12 cellular contexts compared by ENCODE assay signal in the genomic region with DNA sequence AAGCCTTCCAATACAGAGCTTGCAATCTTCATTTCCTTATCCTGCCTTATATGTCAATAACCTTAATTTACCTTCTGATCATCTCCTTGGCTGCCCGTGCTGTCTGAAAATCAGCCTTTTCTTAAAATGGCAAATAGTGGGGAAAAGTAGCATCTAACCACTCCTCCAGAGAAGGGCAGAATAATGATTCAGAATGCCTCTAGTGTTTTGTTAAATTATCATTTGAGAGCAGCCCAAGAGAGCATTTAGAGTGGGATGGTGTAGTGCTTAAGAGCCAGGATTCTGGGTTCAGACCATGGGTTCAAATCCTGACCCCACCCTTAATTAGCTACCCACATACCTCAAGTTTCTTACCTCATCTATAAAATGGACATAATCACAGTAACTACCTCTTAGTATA. TPM values are rescaled to one million over a fixed set of nuclear protein-coding genes. Genes with fewer than 3 reads are reported as not detected.
DNase-seq lines count a peak whose midpoint lies in the region; ATAC-seq and TF ChIP-seq lines count a peak whose summit lies in the region.
"Had no signal": no experiment of that assay in that cellular context is flagged by ENCODE, and none has a peak within 500 bp of the region (broad histone marks: within the 10 kb centered on the region; RNA-seq: fewer than 3 reads in every experiment).

No MANE protein-coding gene starts in this region.

- POLR2A ChIA-PET in naive thymus-derived CD8-positive, alpha-beta T cell (lab: Charles Lee): interaction anchor here (0.7 to 1.3 kb wide), 5 partner anchors 8 to 108 kb away, joined by 3 to 9 read pairs (median 4); a partner anchor contains a TSS

- peak overlapping the region; percentile 44 to 92 (median 76) for H3K27ac Mint-ChIP-seq in brain
- H3K27ac Mint-ChIP-seq in naive thymus-derived CD8-positive, alpha-beta T cell: peak overlapping the region; percentile 7 to 89 (median 69)

- H3K36me3 Mint-ChIP-seq in brain: no peaks in the 10 kb centered on the region
- H3K36me3 Mint-ChIP-seq in naive thymus-derived CD8-positive, alpha-beta T cell: no peaks in the 10 kb centered on the region

- TF ChIP-seq POLR2A in uterus (IDR thresholded peaks at IDR 0.05): no peak

- H3K4me3 ChIP-seq in right atrium auricular region: peak overlapping the region in 1 of 2 donors; percentile 9
- no peak overlapping the region for H3K4me3 ChIP-seq in uterus

- H3K27ac ChIP-seq in right atrium auricular region: peak overlapping the region; percentile 34 to 44
- peak overlapping the region; percentile 3 to 61 for H3K27ac ChIP-seq in uterus
- H3K27ac ChIP-seq: C4-2B, KMS-11 had no signal

- ATAC-seq in Right ventricle myocardium superior (ENCODE audit: poor library complexity) (no peak), GM21528 (IDR thresholded peaks at IDR 0.05; ENCODE audit: low FRiP score, unreplicated experiment) (no peak)
- ATAC-seq in naive thymus-derived CD8-positive, alpha-beta T cell: peak in 1 of 2 donors; percentile 15

- H3K27me3 Mint-ChIP-seq in brain: no peaks in the 10 kb centered on the region
- no peaks in the 10 kb centered on the region for H3K27me3 Mint-ChIP-seq in naive thymus-derived CD8-positive, alpha-beta T cell

- peak overlapping the region in 4 of 5 experiments; percentile 42 to 68 (median 58) for H3K4me3 Mint-ChIP-seq in brain
- H3K4me3 Mint-ChIP-seq in naive thymus-derived CD8-positive, alpha-beta T cell: peak overlapping the region in 9 of 10 donors; percentile 26 to 79 (median 70)

- no peak for TF ChIP-seq CTCF in right atrium auricular region (IDR thresholded peaks at IDR 0.05)
- no peak for TF ChIP-seq CTCF in brain (conservative IDR thresholded peaks at IDR 0.05)
- no peak for TF ChIP-seq CTCF in uterus (IDR thresholded peaks at IDR 0.05)

- no peaks in the 10 kb centered on the region for H3K27me3 ChIP-seq in right atrium auricular region
- H3K27me3 ChIP-seq in uterus: no peaks in the 10 kb centered on the region

- H3K9me3 Mint-ChIP-seq in brain: no peaks in the 10 kb centered on the region
- no peaks in the 10 kb centered on the region for H3K9me3 Mint-ChIP-seq in naive thymus-derived CD8-positive, alpha-beta T cell

- H3K36me3 ChIP-seq in right atrium auricular region: no peaks in the 10 kb centered on the region
- H3K36me3 ChIP-seq in uterus: no peaks in the 10 kb centered on the region

- H3K4me1 ChIP-seq in right atrium auricular region (peaks cover 0 to 25% of the 10 kb centered on the region in 2 donors), uterus (no peaks in the 10 kb centered on the region)

- H3K9me3 ChIP-seq in right atrium auricular region (no peaks in the 10 kb centered on the region), uterus (no peaks in the 10 kb centered on the region)

- DNase-seq in right atrium auricular region (ENCODE audit: low spot score) (no peak), Right ventricle myocardium superior (no peak), uterus (no peak), cerebellar nuclear complex (lab: John Stamatoyannopoulos, UW) (no peak)
- DNase-seq in naive thymus-derived CD8-positive, alpha-beta T cell: no peak
- no peak for DNase-seq in stimulated activated CD4-positive, alpha-beta T cell treated with anti-CD3 and anti-CD28 coated beads, Interleukin-4, amount 100 ng/mL, for 1 hour

- intact Hi-C loops in Right ventricle myocardium superior (cut with DNase I): loop anchor here (10.0 kb wide), 1 partner anchor 105 kb away; a partner anchor contains a TSS
- intact Hi-C loops in uterus (cut with DNase I; ENCODE audit: low total_unique reads): no loop called here

- H3K4me1 Mint-ChIP-seq in brain: peaks cover 53% of the 10 kb centered on the region
- peaks cover 21 to 38% (median 36%) of the 10 kb centered on the region in 4 donors for H3K4me1 Mint-ChIP-seq in naive thymus-derived CD8-positive, alpha-beta T cell

RNA-seq across cellular contexts. Expression of a gene that starts 4.6 kb away (rescaled TPM):
- 10 to 100 TPM in 1 of 2 donors, 1 to 10 TPM in 1; 7.8 to 12.3 TPM for total RNA-seq in right atrium auricular region
- total RNA-seq in Right ventricle myocardium superior: 16.1 TPM
- polyA plus RNA-seq in brain (ENCODE audit: insufficient read depth, low read depth, low replicate concordance): 2.3 TPM
- total RNA-seq in naive thymus-derived CD8-positive, alpha-beta T cell: 1 to 10 TPM in 1 of 2 experiments, under 1 TPM in 1; 0.29 to 1.2 TPM
- under 1 TPM in 1 of 3 donors, not detected in 2; 0.60 TPM for polyA plus RNA-seq in naive thymus-derived CD8-positive, alpha-beta T cell
- total RNA-seq in uterus: 10 to 100 TPM in 1 of 4 donors, 1 to 10 TPM in 1, not detected in 2; 2.2 to 11.1 TPM

RNA-seq across cellular contexts. Expression of a gene that starts 8.0 kb away (rescaled TPM):
- 1 to 10 TPM; 5.2 to 7.6 TPM for total RNA-seq in right atrium auricular region
- 11.1 TPM for total RNA-seq in Right ventricle myocardium superior
- 37.1 TPM for polyA plus RNA-seq in brain (ENCODE audit: insufficient read depth, low read depth, low replicate concordance)
- total RNA-seq in naive thymus-derived CD8-positive, alpha-beta T cell: 10 to 100 TPM; 64.9 to 68.2 TPM
- polyA plus RNA-seq in naive thymus-derived CD8-positive, alpha-beta T cell: 10 to 100 TPM; 12.1 to 22.0 (median 14.6) TPM
- total RNA-seq in uterus: 10 to 100 TPM in 3 of 4 donors, 1 to 10 TPM in 1; 4.1 to 32.2 (median 24.5) TPM

RNA-seq across cellular contexts. Expression of a gene that starts 16.9 kb away (rescaled TPM):
- total RNA-seq in right atrium auricular region (100 to 1,000 TPM; 169 to 270 TPM), Right ventricle myocardium superior (276 TPM), uterus (100 to 1,000 TPM in 1 of 4 donors, 10 to 100 TPM in 3; 58.2 to 173 (median 86.9) TPM)
- 82.8 TPM for polyA plus RNA-seq in brain (ENCODE audit: insufficient read depth, low read depth, low replicate concordance)
- total RNA-seq in naive thymus-derived CD8-positive, alpha-beta T cell: 100 to 1,000 TPM; 278 to 283 TPM
- 100 to 1,000 TPM; 310 to 355 (median 330) TPM for polyA plus RNA-seq in naive thymus-derived CD8-positive, alpha-beta T cell

RNA-seq across cellular contexts. Expression of a gene that starts 35.8 kb away (rescaled TPM):
- not detected for total RNA-seq in right atrium auricular region
- 0.08 TPM for total RNA-seq in Right ventricle myocardium superior
- polyA plus RNA-seq in brain (ENCODE audit: insufficient read depth, low read depth, low replicate concordance): not detected
- total RNA-seq in naive thymus-derived CD8-positive, alpha-beta T cell: not detected
- not detected for polyA plus RNA-seq in naive thymus-derived CD8-positive, alpha-beta T cell
- total RNA-seq in uterus: under 1 TPM in 2 of 4 donors, not detected in 2; 0.21 to 0.30 TPM

RNA-seq across cellular contexts. Expression of a gene that starts 58.3 kb away (rescaled TPM):
- total RNA-seq in right atrium auricular region (not detected), Right ventricle myocardium superior (not detected), uterus (not detected)
- not detected for polyA plus RNA-seq in brain (ENCODE audit: insufficient read depth, low read depth, low replicate concordance)
- not detected for total RNA-seq in naive thymus-derived CD8-positive, alpha-beta T cell
- not detected for polyA plus RNA-seq in naive thymus-derived CD8-positive, alpha-beta T cell
- total RNA-seq: mucosa of gallbladder had no signal
- polyA plus RNA-seq: adipose tissue had no signal
